In the genomic region with DNA sequence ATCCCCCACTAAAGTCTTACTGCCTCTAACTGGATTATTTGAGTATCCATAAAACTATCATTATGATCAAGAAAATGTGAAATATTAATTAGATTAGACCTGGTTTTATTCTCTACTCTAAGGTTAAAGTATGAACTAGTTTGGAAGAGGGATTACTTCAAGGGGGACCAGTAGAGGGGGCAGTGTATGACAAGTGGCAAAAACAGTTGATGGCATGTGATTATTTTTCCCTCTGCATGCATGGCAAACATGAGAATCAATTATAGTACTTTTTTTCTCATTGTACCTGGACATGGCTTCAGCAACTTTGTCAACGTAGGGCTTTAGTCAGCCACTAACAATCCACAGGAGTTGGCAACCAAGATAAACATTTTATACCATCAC, we compare ENCODE assay signal across 9 cellular contexts.
A peak's percentile ranks its signal among the peaks of the same experiment; 100 is the strongest.
DNase-seq lines count a peak whose midpoint lies in the region; ATAC-seq and TF ChIP-seq lines count a peak whose summit lies in the region.
"Had no signal": no experiment of that assay in that cellular context is flagged by ENCODE, and none has a peak within 500 bp of the region (broad histone marks: within the 10 kb centered on the region; RNA-seq: fewer than 3 reads in every experiment).

No MANE protein-coding gene starts in this region.

- H3K4me3 ChIP-seq in ascending aorta, result no peak overlapping the region
- H3K4me3 ChIP-seq in effector memory CD4-positive, alpha-beta T cell (ENCODE audit: insufficient read depth, low read depth, low read length, poor library complexity, severe bottlenecking), result no peak overlapping the region

- no peak overlapping the region for H3K27ac ChIP-seq in ascending aorta
- H3K27ac ChIP-seq in effector memory CD4-positive, alpha-beta T cell (ENCODE audit: insufficient read depth, low read length, poor library complexity, severe bottlenecking), result no peak overlapping the region

- no peaks in the 10 kb centered on the region for H3K27me3 ChIP-seq in ascending aorta
- H3K27me3 ChIP-seq in effector memory CD4-positive, alpha-beta T cell (replicated peaks; ENCODE audit: control insufficient read depth, insufficient read depth, low read length, poor library complexity, severe bottlenecking), result no peaks in the 10 kb centered on the region

- ATAC-seq in GM19467 (IDR thresholded peaks at IDR 0.05; ENCODE audit: unreplicated experiment), result peak; percentile 33
- peak; percentile 33 for ATAC-seq in HG03342 (IDR thresholded peaks at IDR 0.05; ENCODE audit: unreplicated experiment)

- TF ChIP-seq CTCF in GM10266 (IDR thresholded peaks at IDR 0.05; ENCODE audit: control insufficient read depth, insufficient read depth, low read depth, missing control alignments), result peak; percentile 26
- TF ChIP-seq CTCF in ascending aorta (IDR thresholded peaks at IDR 0.05), result no peak

- intact Hi-C loops in ascending aorta (cut with DNase I), result loop anchor here (5.0 kb wide), 1 partner anchor 40 kb away; no protein-coding TSS in a partner anchor

- peaks cover 0 to 18% of the 10 kb centered on the region in 2 donors for H3K4me1 ChIP-seq in ascending aorta
- no peaks in the 10 kb centered on the region for H3K4me1 ChIP-seq in effector memory CD4-positive, alpha-beta T cell (ENCODE audit: control insufficient read depth, insufficient read depth, low read length, poor library complexity, severe bottlenecking)

- no peaks in the 10 kb centered on the region for H3K9me3 ChIP-seq in ascending aorta
- no peaks in the 10 kb centered on the region for H3K9me3 ChIP-seq in effector memory CD4-positive, alpha-beta T cell (ENCODE audit: control insufficient read depth, low read length)

- H3K36me3 ChIP-seq in ascending aorta, result no peaks in the 10 kb centered on the region
- H3K36me3 ChIP-seq in effector memory CD4-positive, alpha-beta T cell (ENCODE audit: control insufficient read depth, insufficient read depth, low read length), result no peaks in the 10 kb centered on the region

- DNase-seq in GM10266 (ENCODE audit: extremely low spot score), result no peak
- peak; percentile 12 for DNase-seq in dermis blood vessel endothelial cell
- no peak for DNase-seq in epidermal melanocyte (ENCODE audit: insufficient read length, low spot score)
- no peak for DNase-seq in ascending aorta (ENCODE audit: low spot score in 2 of 2)
- DNase-seq in effector memory CD4-positive, alpha-beta T cell, result no peak
- no peak for DNase-seq in iPS-NIHi11 (ENCODE audit: low spot score)
- DNase-seq: NCI-H1694 treated with DMSO at 0.1 percent for 48 hours had no signal
